ENCODE assay signal across 1 cellular context in the genomic region with DNA sequence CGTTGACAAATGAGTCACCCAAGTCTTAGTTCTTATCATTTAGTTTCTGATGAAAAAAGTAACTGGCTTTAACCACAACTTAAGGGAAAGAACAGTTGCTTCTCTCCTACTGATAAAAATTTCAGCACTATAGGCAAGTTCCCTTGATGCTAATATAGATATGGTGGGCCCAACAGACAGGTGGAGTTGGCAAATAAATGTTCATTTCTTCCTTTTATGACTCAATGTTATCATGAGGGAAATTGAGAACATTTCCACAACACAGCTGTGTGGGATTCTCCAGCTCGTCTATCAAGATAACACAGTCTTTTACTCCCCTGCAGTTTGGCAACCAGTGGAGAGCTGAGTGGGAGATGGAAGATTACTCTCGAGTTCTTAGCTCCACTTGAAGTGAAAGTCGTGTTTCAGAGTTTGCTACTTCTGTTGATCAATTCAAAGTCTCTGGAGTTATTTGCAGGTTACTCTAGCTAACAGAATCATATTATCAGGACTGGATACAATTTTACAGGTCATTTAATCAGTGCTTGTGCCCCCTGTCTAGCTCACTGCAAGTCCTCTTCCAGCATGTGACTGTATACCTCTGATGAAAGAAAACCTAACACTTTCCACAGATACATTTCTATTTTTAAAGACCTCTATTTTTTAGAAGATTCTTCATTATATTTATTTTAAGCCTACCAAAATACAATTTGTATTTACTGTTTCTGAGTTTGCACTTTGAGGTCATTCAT.
TF ChIP-seq lines count a peak whose summit lies in the region.

No MANE protein-coding gene starts in this region.

TF ChIP-seq in K562, 482 proteins besides CTCF, POLR2A, EP300 and RAD21 (continued from another document):
- TF ChIP-seq NFATC3 (IDR thresholded peaks at IDR 0.05): no peak
TF ChIP-seq in K562: peak in this region for 95.
